In the genomic region with DNA sequence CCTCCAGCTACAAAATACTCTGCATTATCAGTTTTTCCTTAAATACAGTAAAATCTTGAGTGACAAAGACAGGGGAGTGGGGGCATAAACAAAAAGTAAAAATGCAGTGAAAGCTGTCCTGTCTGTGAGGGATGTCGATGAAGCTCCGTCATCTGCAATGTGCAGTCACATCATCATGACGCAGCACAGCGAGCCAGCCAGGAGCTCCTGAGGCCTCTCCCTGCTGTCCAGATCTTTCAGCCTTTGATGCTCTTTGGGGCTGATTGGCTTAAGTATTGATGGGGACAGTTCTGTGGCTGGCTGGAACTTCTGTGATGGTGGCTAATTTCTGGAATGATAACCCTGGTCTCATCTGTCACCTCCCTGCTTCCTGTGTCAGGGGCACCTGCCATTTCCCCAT, we compare ENCODE assay signal across 21 cellular contexts.
"Had no signal": no experiment of that assay in that cellular context is flagged by ENCODE, and none has a peak within 500 bp of the region (broad histone marks: within the 10 kb centered on the region; RNA-seq: fewer than 3 reads in every experiment).

No MANE protein-coding gene starts in this region.

- ATAC-seq: esophagus mucosa; gastrocnemius medialis; heart right ventricle; left lobe of liver; naive thymus-derived CD8-positive, alpha-beta T cell; pancreas; right cardiac atrium; upper lobe of right lung had no signal

- H3K27ac ChIP-seq: gastrocnemius medialis, heart right ventricle, pancreas, testis, tibial nerve, upper lobe of right lung, vagina had no signal

- H3K9me3 Mint-ChIP-seq: naive thymus-derived CD8-positive, alpha-beta T cell; stimulated activated naive CD8-positive, alpha-beta T cell treated with anti-CD3 and anti-CD28 coated beads, Interleukin-15, Interleukin-2, amounts not matched to agents 100 ng/mL and 50 ng/mL, for 24 hours had no signal

- H3K4me3 Mint-ChIP-seq: naive thymus-derived CD8-positive, alpha-beta T cell; stimulated activated naive CD8-positive, alpha-beta T cell treated with anti-CD3 and anti-CD28 coated beads, Interleukin-15, Interleukin-2, amounts not matched to agents 100 ng/mL and 50 ng/mL, for 24 hours had no signal

- H3K4me3 ChIP-seq: dorsolateral prefrontal cortex, gastrocnemius medialis, heart right ventricle, pancreas, smooth muscle cell, testis, tibial nerve, upper lobe of right lung, vagina had no signal

- H3K27me3 ChIP-seq: dorsolateral prefrontal cortex, gastrocnemius medialis, heart right ventricle, pancreas, testis, tibial nerve, upper lobe of right lung, vagina had no signal

- H3K27ac Mint-ChIP-seq: progenitor cell of endocrine pancreas; stimulated activated naive CD8-positive, alpha-beta T cell treated with anti-CD3 and anti-CD28 coated beads, Interleukin-15, Interleukin-2, amounts not matched to agents 100 ng/mL and 50 ng/mL, for 24 hours had no signal

- DNase-seq: cortex of kidney; dorsolateral prefrontal cortex; effector memory CD4-positive, alpha-beta T cell; gastrocnemius medialis; heart right ventricle; hypothalamus; mammary epithelial cell; naive thymus-derived CD8-positive, alpha-beta T cell; nucleus accumbens; pancreas; right cardiac atrium; stimulated activated CD4-positive, alpha-beta T cell treated with anti-CD3 and anti-CD28 coated beads, Interleukin-2, amount 100 ng/mL, for 48 hours; testis; upper lobe of right lung had no signal

- H3K9me3 ChIP-seq: gastrocnemius medialis, heart right ventricle, pancreas, testis, tibial nerve, upper lobe of right lung, vagina had no signal

- H3K4me2 ChIP-seq: smooth muscle cell had no signal

- H3K4me1 ChIP-seq: gastrocnemius medialis, heart right ventricle, pancreas, testis, upper lobe of right lung, vagina had no signal

- H3K27me3 Mint-ChIP-seq: naive thymus-derived CD8-positive, alpha-beta T cell; progenitor cell of endocrine pancreas; stimulated activated naive CD8-positive, alpha-beta T cell treated with anti-CD3 and anti-CD28 coated beads, Interleukin-15, Interleukin-2, amounts not matched to agents 100 ng/mL and 50 ng/mL, for 24 hours had no signal
